Comparison of ENCODE assay signal across 24 cellular contexts in the genomic region with DNA sequence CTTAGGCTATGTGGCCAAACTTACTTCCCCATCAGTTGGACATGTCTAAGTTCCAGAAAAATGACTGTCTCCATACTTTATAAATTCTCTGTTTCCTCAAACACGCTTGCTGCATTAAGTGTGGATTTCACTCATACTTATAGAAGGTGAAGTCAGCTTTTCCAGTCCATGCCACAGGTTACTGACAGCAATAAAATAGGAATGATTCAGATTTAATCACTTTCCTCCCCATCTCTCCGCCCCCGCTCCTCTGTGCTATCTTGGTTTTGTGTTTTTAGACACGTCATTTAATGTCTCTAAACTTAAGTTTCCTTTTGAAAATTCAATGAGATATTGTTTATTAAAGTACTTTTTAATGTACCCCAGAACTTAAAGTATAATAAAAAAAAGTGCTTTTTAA.
DNase-seq lines count a peak whose midpoint lies in the region; ATAC-seq and TF ChIP-seq lines count a peak whose summit lies in the region.
"Had no signal": no experiment of that assay in that cellular context is flagged by ENCODE, and none has a peak within 500 bp of the region (broad histone marks: within the 10 kb centered on the region; RNA-seq: fewer than 3 reads in every experiment).

No MANE protein-coding gene starts in this region.

- H3K9me2 ChIP-seq in PC-3 (replicated peaks; ENCODE audit: low read length): no peaks in the 10 kb centered on the region

- POLR2A ChIA-PET in PC-3 (lab: Charles Lee; ENCODE audit: unreplicated experiment): no interaction called here

- BruUV-seq in PC-3 (replicated peaks; lab: Mats Ljungman, UMichigan): no TSS peak

- no peaks in the 10 kb centered on the region for H3K36me3 ChIP-seq in PC-3 (ENCODE audit: low read depth, low read length)
- no peaks in the 10 kb centered on the region for H3K36me3 ChIP-seq in brain microvascular endothelial cell (replicated peaks)
- H3K36me3 ChIP-seq: BLaER1, lower lobe of right lung, stomach, tibial artery had no signal

- H3K9me3 ChIP-seq in PC-3 (ENCODE audit: low read length): no peaks in the 10 kb centered on the region
- H3K9me3 ChIP-seq: BLaER1, lower lobe of right lung, mucosa of descending colon, stomach, tibial artery had no signal

- DNase-seq in ELR (ENCODE audit: low read depth) (peak; percentile 85), PC-3 (peak; percentile 88), brain microvascular endothelial cell (peak; percentile 67), putamen (ENCODE audit: low spot score) (peak; percentile 55), GM19238 (ENCODE audit: insufficient read length, low spot score) (no peak)
- DNase-seq: activated CD4-positive, alpha-beta T cell treated with anti-CD3 and anti-CD28 coated beads for 36 hours; activated CD8-positive, alpha-beta memory T cell treated with anti-CD3 and anti-CD28 coated beads for 24 hours; activated effector memory CD4-positive, alpha-beta T cell treated with Interleukin-2 at 50 U/mL for 16 hours; dermis blood vessel endothelial cell; GOT3; kidney; lower lobe of right lung; mucosa of descending colon; NCI-H1436 treated with DMSO at 0.1 percent for 48 hours; Right ventricle myocardium superior; small intestine; stimulated activated CD8-positive, alpha-beta memory T cell treated with anti-CD3 and anti-CD28 coated beads, Interleukin-4, amount 100 ng/mL, for 48 hours; stomach; tibial artery had no signal

- H3K27ac ChIP-seq in PC-3 (ENCODE audit: low read length) (peak overlapping the region; percentile 70), brain microvascular endothelial cell (no peak overlapping the region)
- H3K27ac ChIP-seq: BLaER1, KMS-11, lower lobe of right lung, stomach, tibial artery had no signal

- H3K27me3 ChIP-seq in PC-3 (ENCODE audit: low read length) (no peaks in the 10 kb centered on the region), brain microvascular endothelial cell (replicated peaks) (no peaks in the 10 kb centered on the region)
- H3K27me3 ChIP-seq: BLaER1, stomach, tibial artery had no signal

- no peaks in the 10 kb centered on the region for H3K79me2 ChIP-seq in PC-3 (ENCODE audit: low read length)

- H3K4me1 ChIP-seq in PC-3 (ENCODE audit: insufficient read depth, low read length): peaks cover 19% of the 10 kb centered on the region
- H3K4me1 ChIP-seq: BLaER1, lower lobe of right lung, stomach, tibial artery had no signal

- no peak overlapping the region for H3K4me3 ChIP-seq in PC-3 (ENCODE audit: low read length)
- H3K4me3 ChIP-seq in brain microvascular endothelial cell (ENCODE audit: low read depth, low read length): no peak overlapping the region
- H3K4me3 ChIP-seq: BLaER1, lower lobe of right lung, mucosa of descending colon, stomach, tibial artery had no signal

- intact Hi-C loops in PC-3 (cut with micrococcal nuclease): loop anchor here (10.0 kb wide), 1 partner anchor 758 kb away; no protein-coding TSS in a partner anchor

- CTCF ChIA-PET in PC-3 (lab: Charles Lee): no interaction called here

- TF ChIP-seq CTCF in PC-3 (conservative IDR thresholded peaks at IDR 0.05; ENCODE audit: low read depth, low read length) (no peak), brain microvascular endothelial cell (IDR thresholded peaks at IDR 0.05; ENCODE audit: low read depth, low read length, missing control alignments) (no peak)

- no peak overlapping the region for H2AFZ ChIP-seq in PC-3 (ENCODE audit: low read length)

- H3F3A ChIP-seq in PC-3 (ENCODE audit: low read length, unreplicated experiment): no peaks in the 10 kb centered on the region

- H3K4me2 ChIP-seq in PC-3 (ENCODE audit: low read length): peak overlapping the region; percentile 46
- H3K4me2 ChIP-seq: BLaER1, KMS-11 had no signal

- peak; percentile 98 for ATAC-seq in PC-3
- ATAC-seq in GM18861 (IDR thresholded peaks at IDR 0.05; ENCODE audit: unreplicated experiment): no peak
- ATAC-seq in HG03045 (IDR thresholded peaks at IDR 0.05; ENCODE audit: unreplicated experiment): no peak
- ATAC-seq: activated CD4-positive, alpha-beta T cell treated with anti-CD3 and anti-CD28 coated beads for 36 hours; lower lobe of right lung; mucosa of descending colon; natural killer cell treated with Interleukin-12 subunit alpha and Interleukin-12 subunit beta and Interleukin-15 and Interleukin-18, amount 100 ng/mL, for 72 hours had no signal

- no peaks in the 10 kb centered on the region for H4K20me1 ChIP-seq in PC-3 (ENCODE audit: low read length)
- H4K20me1 ChIP-seq: BLaER1 had no signal

- in situ Hi-C loops in brain microvascular endothelial cell (cut with HindIII; ENCODE audit: low pct_ligation_motif_present, low sequenced_read_pairs): no loop called here

- peak overlapping the region; percentile 21; the same call in 1 of the 2 replicates for H3K9ac ChIP-seq in PC-3 (ENCODE audit: low read length)
- H3K9ac ChIP-seq: BLaER1, KMS-11 had no signal
